In genomic region chr14:102207831-102208365, GRCh38 we compare ENCODE assay signal across 22 cellular contexts.
DNase-seq lines count a peak whose midpoint lies in the region; ATAC-seq and TF ChIP-seq lines count a peak whose summit lies in the region.
"Had no signal": no experiment of that assay in that cellular context is flagged by ENCODE, and none has a peak within 500 bp of the region (broad histone marks: within the 10 kb centered on the region; RNA-seq: fewer than 3 reads in every experiment).

No MANE protein-coding gene starts in this region.

- H3K27me3 ChIP-seq in dorsolateral prefrontal cortex, result no peaks in the 10 kb centered on the region
- no peaks in the 10 kb centered on the region for H3K27me3 ChIP-seq in upper lobe of right lung
- H3K27me3 ChIP-seq: MG63 had no signal

- H3K4me1 Mint-ChIP-seq in natural killer cell treated with Interleukin-12 subunit alpha and Interleukin-12 subunit beta and Interleukin-15 and Interleukin-18, amount 100 ng/mL, for 72 hours (ENCODE audit: low read depth in 2 of 2), result peaks cover 10 to 27% of the 10 kb centered on the region in 2 donors
- peaks cover 19 to 24% of the 10 kb centered on the region in 2 donors for H3K4me1 Mint-ChIP-seq in natural killer cell

- peak overlapping the region in 58 of 59 donors; percentile 27 to 100 (median 90) for H3K27ac ChIP-seq in dorsolateral prefrontal cortex
- H3K27ac ChIP-seq in upper lobe of right lung, result no peak overlapping the region

- peaks cover 57% of the 10 kb centered on the region for H3K36me3 ChIP-seq in upper lobe of right lung
- H3K36me3 ChIP-seq: MG63 had no signal

- TF ChIP-seq CTCF in natural killer cell (IDR thresholded peaks at IDR 0.05), result no peak
- no peak for TF ChIP-seq CTCF in dorsolateral prefrontal cortex (IDR thresholded peaks at IDR 0.05 in 54 of 56, conservative IDR thresholded peaks at IDR 0.05 in 2 of 56; ENCODE audit: low read depth in 1 of 56, partially characterized antibody in 56 of 56)
- no peak for TF ChIP-seq CTCF in upper lobe of right lung (IDR thresholded peaks at IDR 0.05)

- H3K4me3 ChIP-seq in dorsolateral prefrontal cortex (no peak overlapping the region), upper lobe of right lung (no peak overlapping the region)
- H3K4me3 ChIP-seq: K562, MG63 had no signal

- no peaks in the 10 kb centered on the region for H3K9me3 Mint-ChIP-seq in natural killer cell treated with Interleukin-12 subunit alpha and Interleukin-12 subunit beta and Interleukin-15 and Interleukin-18, amount 100 ng/mL, for 72 hours
- no peaks in the 10 kb centered on the region for H3K9me3 Mint-ChIP-seq in natural killer cell
- H3K9me3 Mint-ChIP-seq: CD8-positive, alpha-beta T cell had no signal

- no peak for ATAC-seq in natural killer cell treated with Interleukin-12 subunit alpha and Interleukin-12 subunit beta and Interleukin-15 and Interleukin-18, amount 100 ng/mL, for 72 hours
- no peak for ATAC-seq in natural killer cell
- no peak for ATAC-seq in sciatic nerve
- ATAC-seq in upper lobe of right lung, result no peak
- ATAC-seq: CD8-positive, alpha-beta T cell; HepG2; K562; PC-3 had no signal

- peak; percentile 5 for DNase-seq in natural killer cell treated with Interleukin-12 subunit alpha and Interleukin-12 subunit beta and Interleukin-15 and Interleukin-18, amount 100 ng/mL, for 72 hours (ENCODE audit: low spot score)
- no peak for DNase-seq in natural killer cell
- peak in 1 of 10 donors; percentile 23 for DNase-seq in dorsolateral prefrontal cortex
- peak; percentile 42 for DNase-seq in sciatic nerve (ENCODE audit: low spot score)
- DNase-seq in upper lobe of right lung, result peak; percentile 47
- no peak for DNase-seq in ureter (ENCODE audit: low spot score)
- no peak for DNase-seq in kidney glomerular epithelial cell (lab: John Stamatoyannopoulos, UW)
- DNase-seq in activated CD8-positive, alpha-beta memory T cell treated with anti-CD3 and anti-CD28 coated beads for 24 hours, result no peak
- DNase-seq: AML-193; C1 segment of cervical spinal cord; CD8-positive, alpha-beta T cell; DND-41; MG63; NCI-H1417 treated with DMSO at 0.1 percent for 48 hours; NCI-H187; NCI-H446 treated with DMSO at 0.1 percent for 48 hours; NCI-H526 treated with DMSO at 0.1 percent for 48 hours; PC-3; RPMI8226; SHP77 had no signal

- H3K27me3 Mint-ChIP-seq in natural killer cell treated with Interleukin-12 subunit alpha and Interleukin-12 subunit beta and Interleukin-15 and Interleukin-18, amount 100 ng/mL, for 72 hours, result no peaks in the 10 kb centered on the region
- no peaks in the 10 kb centered on the region for H3K27me3 Mint-ChIP-seq in natural killer cell (ENCODE audit: low read depth in 2 of 2)

- peaks cover 13% of the 10 kb centered on the region for H3K36me3 Mint-ChIP-seq in natural killer cell treated with Interleukin-12 subunit alpha and Interleukin-12 subunit beta and Interleukin-15 and Interleukin-18, amount 100 ng/mL, for 72 hours
- peaks cover 12% of the 10 kb centered on the region for H3K36me3 Mint-ChIP-seq in natural killer cell

- no peaks in the 10 kb centered on the region for H3K4me1 ChIP-seq in upper lobe of right lung

- no peak overlapping the region for H3K4me3 Mint-ChIP-seq in natural killer cell treated with Interleukin-12 subunit alpha and Interleukin-12 subunit beta and Interleukin-15 and Interleukin-18, amount 100 ng/mL, for 72 hours
- H3K4me3 Mint-ChIP-seq in natural killer cell, result no peak overlapping the region
- H3K4me3 Mint-ChIP-seq: CD8-positive, alpha-beta T cell had no signal

- intact Hi-C loops in natural killer cell (cut with micrococcal nuclease), result no loop called here
- intact Hi-C loops in dorsolateral prefrontal cortex (cut with DNase I), result loop anchor here (2.0 to 5.0 kb wide), 2 partner anchors 69 to 121 kb away; partner anchors contain the start of genes HSP90AA1 (in 1 of the 2) and WDR20 (in 1 of the 2)
- intact Hi-C loops in sciatic nerve (cut with DNase I), result no loop called here
- intact Hi-C loops in upper lobe of right lung (cut with DNase I), result no loop called here

- no peaks in the 10 kb centered on the region for H3K9me3 ChIP-seq in upper lobe of right lung
- H3K9me3 ChIP-seq: MG63 had no signal

- no peak overlapping the region for H3K27ac Mint-ChIP-seq in natural killer cell treated with Interleukin-12 subunit alpha and Interleukin-12 subunit beta and Interleukin-15 and Interleukin-18, amount 100 ng/mL, for 72 hours
- no peak overlapping the region for H3K27ac Mint-ChIP-seq in natural killer cell

Comparison
In these comparisons a context has a peak if more than half of its experiments do, and no peak if none do; other contexts are left out.
1. DNase-seq: peak in natural killer cell treated with Interleukin-12 subunit alpha and Interleukin-12 subunit beta and Interleukin-15 and Interleukin-18, amount 100 ng/mL, for 72 hours (single experiment), sciatic nerve (single experiment) and upper lobe of right lung (single experiment); none in natural killer cell (single experiment), ureter (single experiment), kidney glomerular epithelial cell (single experiment) and activated CD8-positive, alpha-beta memory T cell treated with anti-CD3 and anti-CD28 coated beads for 24 hours (single experiment).
2. intact Hi-C loops: an anchor here in dorsolateral prefrontal cortex (2.0 to 5.0 kb wide); none called in natural killer cell, sciatic nerve and upper lobe of right lung.